ENCODE assay signal across 8 cellular contexts in genomic region chr15:55897560-55898336, GRCh38.
DNase-seq lines count a peak whose midpoint lies in the region; ATAC-seq, FAIRE-seq and TF ChIP-seq lines count a peak whose summit lies in the region.

No MANE protein-coding gene starts in this region.

- H3K4me1 ChIP-seq in kidney (ENCODE audit: control insufficient read depth in 1 of 2, insufficient read depth in 1 of 2, low read depth in 1 of 2, low read length in 2 of 2) (peaks cover 0 to 4% of the 10 kb centered on the region in 2 donors), transverse colon (peaks cover 0 to 12% (median 3%) of the 10 kb centered on the region in 4 donors)

- POLR2A ChIA-PET in AG04449 (lab: Yijun Ruan, JAX), result interaction anchor here (1.1 kb wide), 1 partner anchor 10 kb away, joined by 4 read pairs; no protein-coding TSS in a partner anchor

- H3K27ac ChIP-seq in brain microvascular endothelial cell (peak overlapping the region; percentile 18), kidney (ENCODE audit: low read depth in 2 of 2, low read length in 2 of 2) (peak overlapping the region; percentile 12 to 89), transverse colon (peak overlapping the region in 1 of 4 donors; percentile 19)

- H3K27me3 ChIP-seq in brain microvascular endothelial cell (replicated peaks) (no peaks in the 10 kb centered on the region), transverse colon (no peaks in the 10 kb centered on the region)

- H3K36me3 ChIP-seq in brain microvascular endothelial cell (replicated peaks) (no peaks in the 10 kb centered on the region), kidney (ENCODE audit: control insufficient read depth in 1 of 2, insufficient read depth in 2 of 2, low read length in 2 of 2) (no peaks in the 10 kb centered on the region), transverse colon (no peaks in the 10 kb centered on the region)

- TF ChIP-seq POLR2A in transverse colon (IDR thresholded peaks at IDR 0.05), result no peak

- no peak overlapping the region for H3K9ac ChIP-seq in kidney (ENCODE audit: low read length in 2 of 2)

- no peak for ATAC-seq in HG03095 (IDR thresholded peaks at IDR 0.05; ENCODE audit: unreplicated experiment)

- 34 to 41% methylated on average over 6 of the region's 6 CpGs for WGBS in transverse colon (ENCODE audit: low coverage in 1 of 2), 2 donors

- TF ChIP-seq EP300 in transverse colon (IDR thresholded peaks at IDR 0.05; ENCODE audit: low read depth), result no peak

- intact Hi-C loops in kidney (cut with DNase I) (no loop called here), transverse colon (cut with DNase I; ENCODE audit: low total_unique reads) (no loop called here)

- no peak for FAIRE-seq in kidney (lab: Jason Lieb, UNC)

- DNase-seq in AG04449 (ENCODE audit: low read depth, low spot score) (no peak), NCI-H2171 treated with DMSO at 0.1 percent for 48 hours (lab: John Stamatoyannopoulos, UW) (peak; percentile 49), brain microvascular endothelial cell (peak; percentile 52), kidney (no peak), transverse colon (peak; percentile 47)
- DNase-seq in activated effector memory CD4-positive, alpha-beta T cell treated with anti-CD3 and anti-CD28 coated beads, Interleukin-2, amount 50 U/mL, for 16 hours, result no peak

- TF ChIP-seq CTCF in AG04449 (IDR thresholded peaks at IDR 0.05; ENCODE audit: insufficient read depth, low read length, missing control alignments) (peak; percentile 76), GM12874 (IDR thresholded peaks at IDR 0.05; ENCODE audit: insufficient read depth, low read depth, low read length) (peak; percentile 77), brain microvascular endothelial cell (IDR thresholded peaks at IDR 0.05; ENCODE audit: low read depth, low read length, missing control alignments) (peak; percentile 91), kidney (IDR thresholded peaks at IDR 0.05; ENCODE audit: borderline replicate concordance, extremely low read depth, insufficient read depth) (peak; percentile 69), transverse colon (IDR thresholded peaks at IDR 0.05) (peak; percentile 55 to 79 (median 77))

- H3K4me3 ChIP-seq in AG04449 (ENCODE audit: low read depth, low read length) (no peak overlapping the region), brain microvascular endothelial cell (ENCODE audit: low read depth, low read length) (no peak overlapping the region), kidney (ENCODE audit: low read length in 2 of 2) (peak overlapping the region; percentile 6 to 54), transverse colon (no peak overlapping the region)

- in situ Hi-C loops in brain microvascular endothelial cell (cut with HindIII; ENCODE audit: low pct_ligation_motif_present, low sequenced_read_pairs) (no loop called here), transverse colon (cut with MboI; ENCODE audit: low pct_ligation_motif_present in 1 of 4, low pct_unique_long_range_greater_than_20kb in 1 of 4, low sequenced_read_pairs in 3 of 4) (no loop called here)

- H3K9me3 ChIP-seq in kidney (ENCODE audit: control insufficient read depth in 1 of 2, low read length in 2 of 2) (no peaks in the 10 kb centered on the region), transverse colon (no peaks in the 10 kb centered on the region)

- CTCF ChIA-PET in AG04449 (lab: Yijun Ruan, JAX), result interaction anchor here (0.6 to 4.1 kb wide), 24 partner anchors 8 to 248 kb away, joined by 3 to 33 read pairs (median 5); no protein-coding TSS in a partner anchor

Comparison
In these comparisons a context has a peak if more than half of its experiments do, and no peak if none do; other contexts are left out.
1. DNase-seq: peak in NCI-H2171 treated with DMSO at 0.1 percent for 48 hours (single experiment), brain microvascular endothelial cell (single experiment) and transverse colon (single experiment); none in AG04449 (single experiment), kidney (single experiment) and activated effector memory CD4-positive, alpha-beta T cell treated with anti-CD3 and anti-CD28 coated beads, Interleukin-2, amount 50 U/mL, for 16 hours (single experiment).
2. H3K4me3 ChIP-seq: peak in kidney (2 of 2); none in AG04449 (single experiment), brain microvascular endothelial cell (single experiment) and transverse colon (0 of 4).
3. Peak in every context shown above with its lines, with median percentiles within 50 percentile points of each other: CTCF ChIP-seq.